ENCODE assay signal across 11 cellular contexts in the genomic region with DNA sequence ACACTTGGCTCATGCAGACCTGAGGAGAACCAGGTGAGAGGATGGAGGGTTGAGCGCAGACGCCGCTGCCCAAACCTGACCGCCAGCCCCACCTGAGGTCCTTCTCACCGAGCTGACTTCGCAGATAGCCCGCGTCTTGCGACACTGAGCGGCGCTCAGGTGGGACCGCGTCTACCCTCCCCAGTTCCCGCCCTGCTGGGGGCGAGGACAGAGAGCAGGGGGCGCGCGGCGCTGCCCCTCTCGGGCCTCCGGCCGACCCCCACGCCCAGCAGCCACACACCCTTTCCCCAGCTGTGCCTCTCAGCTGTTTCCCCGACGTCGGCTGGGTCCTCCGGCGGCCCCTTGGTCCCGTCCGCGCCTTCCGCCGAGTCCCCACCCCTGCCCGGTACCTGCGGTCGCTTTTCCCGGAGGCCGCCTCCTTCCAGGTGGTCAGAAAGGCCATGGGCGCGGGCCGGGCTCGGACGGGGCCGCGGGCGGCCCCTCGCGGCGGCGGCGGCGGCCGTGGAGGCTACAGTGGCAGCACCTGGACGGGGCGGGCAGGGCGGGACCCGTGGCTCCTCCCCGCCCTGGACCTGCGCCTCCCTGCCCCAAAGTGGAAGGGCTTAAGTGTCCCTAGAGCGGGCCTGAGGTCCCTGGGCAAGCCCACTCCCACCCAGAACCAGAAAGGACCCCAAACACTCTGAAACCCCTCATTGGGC. TPM values are rescaled to one million over a fixed set of nuclear protein-coding genes. Genes with fewer than 3 reads are reported as not detected.
DNase-seq lines count a peak whose midpoint lies in the region; ATAC-seq and TF ChIP-seq lines count a peak whose summit lies in the region.
"Had no signal": no experiment of that assay in that cellular context is flagged by ENCODE, and none has a peak within 500 bp of the region (broad histone marks: within the 10 kb centered on the region; RNA-seq: fewer than 3 reads in every experiment).

No MANE protein-coding gene starts in this region.

- H3K4me3 Mint-ChIP-seq in activated T-cell treated with anti-CD3 and anti-CD28 coated beads, Interleukin-2, amount 50 U/mL, for 4 hours = no peak overlapping the region
- H3K4me3 Mint-ChIP-seq: activated B cell treated with CpG ODN at 0.5 μM for 24 hours; dendritic cell treated with granulocyte-macrophage colony-stimulating factor and Interleukin-4, amounts not matched to agents 40 ng/mL and 50 ng/mL, for 4 days had no signal

- no peaks in the 10 kb centered on the region for H3K4me1 ChIP-seq in urinary bladder (ENCODE audit: insufficient read depth)

- 4% methylated on average over 60 of the region's 60 CpGs for WGBS in urinary bladder

- H3K9me3 Mint-ChIP-seq in activated T-cell treated with anti-CD3 and anti-CD28 coated beads, Interleukin-2, amount 50 U/mL, for 4 hours = no peaks in the 10 kb centered on the region
- H3K9me3 Mint-ChIP-seq: activated B cell treated with CpG ODN at 0.5 μM for 24 hours; dendritic cell treated with granulocyte-macrophage colony-stimulating factor and Interleukin-4, amounts not matched to agents 40 ng/mL and 50 ng/mL, for 4 days had no signal

- peaks cover 7% of the 10 kb centered on the region for H3K4me1 Mint-ChIP-seq in activated T-cell treated with anti-CD3 and anti-CD28 coated beads, Interleukin-2, amount 50 U/mL, for 4 hours (ENCODE audit: low read depth)

- H3K27ac ChIP-seq in urinary bladder (ENCODE audit: low read depth) = no peak overlapping the region
- H3K27ac ChIP-seq: BLaER1 treated with 17β-estradiol and CSF1 and Interleukin-3, amounts not matched to agents 10 nM and 100 nM had no signal

- peak; percentile 36 to 49 for ATAC-seq in activated T-cell treated with anti-CD3 and anti-CD28 coated beads, Interleukin-2, amount 50 U/mL, for 4 hours
- no peak for ATAC-seq in GM19452 (IDR thresholded peaks at IDR 0.05; ENCODE audit: unreplicated experiment)

- H3K4me3 ChIP-seq in cardiac fibroblast (replicated peaks in 1 of 2; ENCODE audit: low read depth in 2 of 2, low read length in 2 of 2) = peak overlapping the region; percentile 19 to 26
- peak overlapping the region; percentile 17 for H3K4me3 ChIP-seq in urinary bladder (ENCODE audit: low read depth, low read length)
- H3K4me3 ChIP-seq: BLaER1 treated with 17β-estradiol and CSF1 and Interleukin-3, amounts not matched to agents 10 nM and 100 nM had no signal

- H3K27me3 Mint-ChIP-seq in activated T-cell treated with anti-CD3 and anti-CD28 coated beads, Interleukin-2, amount 50 U/mL, for 4 hours (ENCODE audit: low read depth) = peaks cover 41% of the 10 kb centered on the region

- H3K36me3 ChIP-seq in urinary bladder (ENCODE audit: insufficient read depth) = no peaks in the 10 kb centered on the region
- H3K36me3 ChIP-seq: BLaER1 treated with 17β-estradiol and CSF1 and Interleukin-3, amounts not matched to agents 10 nM and 100 nM had no signal

- no peaks in the 10 kb centered on the region for H3K36me3 Mint-ChIP-seq in activated T-cell treated with anti-CD3 and anti-CD28 coated beads, Interleukin-2, amount 50 U/mL, for 4 hours (ENCODE audit: insufficient read depth)

- no peak for DNase-seq in activated T-cell treated with anti-CD3 and anti-CD28 coated beads, Interleukin-2, amount 50 U/mL, for 4 hours
- no peak for DNase-seq in activated T-cell treated with anti-CD3 and anti-CD28 coated beads, Interleukin-2, amount 50 U/mL, for 48 hours
- DNase-seq in cardiac fibroblast (ENCODE audit: low read depth in 2 of 2) = no peak
- DNase-seq in left kidney (ENCODE audit: low read depth, low spot score) = peak; percentile 57
- DNase-seq in A172 (ENCODE audit: low spot score) = no peak
- DNase-seq in midbrain (lab: John Stamatoyannopoulos, UW) = no peak
- DNase-seq: activated B cell treated with CpG ODN at 0.5 μM for 24 hours had no signal

- TF ChIP-seq CTCF in cardiac fibroblast (IDR thresholded peaks at IDR 0.05; ENCODE audit: low read depth, low read length) = no peak

RNA-seq across cellular contexts. Expression of gene TTC39A, which starts 14.4 kb away (rescaled TPM):
- total RNA-seq in activated T-cell treated with anti-CD3 and anti-CD28 coated beads, Interleukin-2, amount 50 U/mL, for 4 hours = under 1 TPM; 0.29 to 0.98 (median 0.38) TPM
- total RNA-seq in urinary bladder = 4.1 TPM
- 2.5 TPM for polyA plus RNA-seq in urinary bladder
- total RNA-seq in A172 (2014; rRNA removed; shearing (Covaris generic)) = 5.8 and 7.5 TPM in 2 replicates
